Comparison of ENCODE assay signal across 25 cellular contexts in the genomic region with DNA sequence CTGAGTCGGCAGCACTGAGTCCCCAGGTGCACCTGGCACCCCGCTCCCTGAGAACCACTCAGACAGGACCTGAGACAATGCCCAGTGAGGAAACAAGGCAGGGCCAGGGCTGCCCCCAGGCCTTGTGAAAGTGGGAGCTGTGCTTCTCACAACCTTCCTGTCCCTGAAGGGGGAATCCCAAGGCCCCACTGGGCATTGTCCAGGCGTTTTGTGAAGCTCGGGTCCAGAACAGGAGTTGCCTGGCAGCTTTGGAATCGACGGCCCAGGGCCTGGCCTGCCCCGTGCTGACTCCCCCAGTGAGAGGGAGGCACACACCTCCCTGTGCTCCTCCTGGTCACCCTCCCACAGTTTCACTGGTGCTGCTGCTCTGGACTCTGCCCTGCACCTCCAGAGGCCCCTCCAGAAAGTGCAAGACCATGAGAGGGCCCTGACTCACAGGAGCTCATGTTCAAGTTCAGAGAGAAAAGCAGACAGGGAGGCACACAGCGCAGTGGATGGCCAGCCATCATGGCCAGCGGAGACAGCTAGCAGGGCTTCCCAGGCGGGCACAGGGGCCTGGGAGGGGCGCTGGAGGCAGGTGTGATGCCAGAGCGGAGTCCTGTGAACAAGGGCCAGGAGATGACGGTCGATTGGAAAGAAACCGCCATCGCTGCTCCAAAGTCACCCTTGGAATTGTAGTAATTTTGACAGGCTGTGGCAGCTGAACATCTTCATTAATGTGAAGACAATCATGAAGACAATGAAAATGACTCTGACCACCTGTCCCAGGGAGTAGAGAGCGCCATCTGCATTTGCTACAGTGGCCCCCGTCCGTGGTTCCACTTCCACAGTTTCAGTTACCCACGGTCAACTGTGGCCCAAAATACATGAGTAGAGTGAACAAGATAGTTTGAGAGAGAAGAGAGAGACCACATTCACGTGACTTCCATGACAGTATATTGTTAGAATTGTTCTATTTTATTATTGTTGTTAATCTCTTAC.
"Had no signal": no experiment of that assay in that cellular context is flagged by ENCODE, and none has a peak within 500 bp of the region (broad histone marks: within the 10 kb centered on the region; RNA-seq: fewer than 3 reads in every experiment).

No MANE protein-coding gene starts in this region.

- DNase-seq: effector CD8-positive, alpha-beta T cell; endodermal cell; foreskin fibroblast; gastrocnemius medialis; kidney; naive B cell; spleen; stimulated activated CD4-positive, alpha-beta T cell treated with anti-CD3 and anti-CD28 coated beads, Interleukin-4, amount 100 ng/mL, for 4 hours; stimulated activated naive B cell treated with anti-CD40 and anti-IgM and Interleukin-4, amounts not matched to agents 10 μg/mL and 1 μg/mL and 100 μg/mL, for 72 hours had no signal

- H3K4me1 Mint-ChIP-seq: endodermal cell, neural crest cell had no signal

- H3K79me2 ChIP-seq: parathyroid adenoma had no signal

- H3K9me3 ChIP-seq: gastrocnemius medialis, spleen, thoracic aorta, tibial nerve, upper lobe of left lung had no signal

- H3K4me3 ChIP-seq: gastrocnemius medialis, lung, skin epidermis, spleen, thoracic aorta, tibial nerve, upper lobe of left lung had no signal

- H3K27me3 Mint-ChIP-seq: dendritic cell treated with granulocyte-macrophage colony-stimulating factor and Interleukin-4, amounts not matched to agents 40 ng/mL and 50 ng/mL, for 4 days had no signal

- H2AFZ ChIP-seq: parathyroid adenoma had no signal

- H3K27me3 ChIP-seq: gastrocnemius medialis, tibial nerve, upper lobe of left lung had no signal

- H3K27ac ChIP-seq: epithelial cell of prostate, gastrocnemius medialis, parathyroid adenoma, skin epidermis, spleen, thoracic aorta, tibial nerve, upper lobe of left lung had no signal

- H3K9me3 Mint-ChIP-seq: dendritic cell treated with granulocyte-macrophage colony-stimulating factor and Interleukin-4, amounts not matched to agents 40 ng/mL and 50 ng/mL, for 4 days; endodermal cell; memory B cell; naive B cell; natural killer cell treated with Interleukin-12 subunit alpha and Interleukin-12 subunit beta and Interleukin-15 and Interleukin-18, amount 100 ng/mL, for 72 hours; neural crest cell; stimulated activated naive B cell treated with anti-CD40 and anti-IgM and Interleukin-4, amounts not matched to agents 10 μg/mL and 1 μg/mL and 100 μg/mL, for 72 hours; stimulated activated naive CD8-positive, alpha-beta T cell treated with anti-CD3 and anti-CD28 coated beads, Interleukin-15, Interleukin-2, amounts not matched to agents 100 ng/mL and 50 ng/mL, for 24 hours had no signal

- H3K9ac ChIP-seq: parathyroid adenoma had no signal

- H3K4me3 Mint-ChIP-seq: dendritic cell treated with granulocyte-macrophage colony-stimulating factor and Interleukin-4, amounts not matched to agents 40 ng/mL and 50 ng/mL, for 4 days; endodermal cell; memory B cell; natural killer cell treated with Interleukin-12 subunit alpha and Interleukin-12 subunit beta and Interleukin-15 and Interleukin-18, amount 100 ng/mL, for 72 hours; neural crest cell; stimulated activated naive B cell treated with anti-CD40 and anti-IgM and Interleukin-4, amounts not matched to agents 10 μg/mL and 1 μg/mL and 100 μg/mL, for 72 hours; stimulated activated naive CD8-positive, alpha-beta T cell treated with anti-CD3 and anti-CD28 coated beads, Interleukin-15, Interleukin-2, amounts not matched to agents 100 ng/mL and 50 ng/mL, for 24 hours had no signal

- H3K36me3 ChIP-seq: gastrocnemius medialis, spleen, thoracic aorta, tibial nerve, upper lobe of left lung had no signal

- H3K36me3 Mint-ChIP-seq: memory B cell; naive B cell; natural killer cell treated with Interleukin-12 subunit alpha and Interleukin-12 subunit beta and Interleukin-15 and Interleukin-18, amount 100 ng/mL, for 72 hours; stimulated activated naive B cell treated with anti-CD40 and anti-IgM and Interleukin-4, amounts not matched to agents 10 μg/mL and 1 μg/mL and 100 μg/mL, for 72 hours had no signal

- H3K4me1 ChIP-seq: gastrocnemius medialis, parathyroid adenoma, upper lobe of left lung had no signal

- H3K27ac Mint-ChIP-seq: dendritic cell treated with granulocyte-macrophage colony-stimulating factor and Interleukin-4, amounts not matched to agents 40 ng/mL and 50 ng/mL, for 4 days; memory B cell; naive B cell; natural killer cell treated with Interleukin-12 subunit alpha and Interleukin-12 subunit beta and Interleukin-15 and Interleukin-18, amount 100 ng/mL, for 72 hours; progenitor cell of endocrine pancreas; stimulated activated naive B cell treated with anti-CD40 and anti-IgM and Interleukin-4, amounts not matched to agents 10 μg/mL and 1 μg/mL and 100 μg/mL, for 72 hours; stimulated activated naive CD8-positive, alpha-beta T cell treated with anti-CD3 and anti-CD28 coated beads, Interleukin-15, Interleukin-2, amounts not matched to agents 100 ng/mL and 50 ng/mL, for 24 hours had no signal

- ATAC-seq: esophagus mucosa; gastrocnemius medialis; left lobe of liver; natural killer cell treated with Interleukin-12 subunit alpha and Interleukin-12 subunit beta and Interleukin-15 and Interleukin-18, amount 100 ng/mL, for 72 hours; sciatic nerve; stimulated activated naive B cell treated with anti-CD40 and anti-IgM and Interleukin-4, amounts not matched to agents 10 μg/mL and 1 μg/mL and 100 μg/mL, for 72 hours had no signal
